ENCODE assay signal across 14 cellular contexts in genomic region chr12:94151577-94151976, GRCh38. TPM values are rescaled to one million over a fixed set of nuclear protein-coding genes. Genes with fewer than 3 reads are reported as not detected.
DNase-seq lines count a peak whose midpoint lies in the region; ATAC-seq, FAIRE-seq and TF ChIP-seq lines count a peak whose summit lies in the region.
"Had no signal": no experiment of that assay in that cellular context is flagged by ENCODE, and none has a peak within 500 bp of the region (broad histone marks: within the 10 kb centered on the region; RNA-seq: fewer than 3 reads in every experiment).

No MANE protein-coding gene starts in this region.

- H3K27ac Mint-ChIP-seq in natural killer cell: no peak overlapping the region

- in situ Hi-C loops in GM12878 (cut with MboI): no loop called here
- in situ Hi-C loops in KBM-7 (cut with MboI; ENCODE audit: low pct_unique_long_range_greater_than_20kb, low sequenced_read_pairs): no loop called here

- peaks cover 13% of the 10 kb centered on the region for H3K4me1 ChIP-seq in GM12878 (ENCODE audit: control insufficient read depth, insufficient read depth, low read length)

- peaks cover 77% of the 10 kb centered on the region for H3K79me2 ChIP-seq in GM12878 (ENCODE audit: control insufficient read depth, insufficient read depth, low read length)

- H3K4me3 ChIP-seq in GM12878: peak overlapping the region; percentile 91
- H3K4me3 ChIP-seq: K562, thyroid gland had no signal

- no peaks in the 10 kb centered on the region for H3K27me3 Mint-ChIP-seq in natural killer cell (ENCODE audit: low read depth in 2 of 2)

- 0 out of 3 replicates have a peak, but pooled peaks have one; percentile 5 for ATAC-seq in GM12878
- no peak for ATAC-seq in natural killer cell
- ATAC-seq: K562 had no signal

- no peak overlapping the region for H2AFZ ChIP-seq in GM12878 (ENCODE audit: control insufficient read depth, low read depth, low read length)

- no peaks in the 10 kb centered on the region for H3K27me3 ChIP-seq in GM12878 (replicated peaks in 1 of 2; ENCODE audit: control insufficient read depth in 2 of 2, insufficient read depth in 2 of 2, low read length in 1 of 2)
- H3K27me3 ChIP-seq: thyroid gland had no signal

- no peaks in the 10 kb centered on the region for H4K20me1 ChIP-seq in GM12878 (ENCODE audit: control insufficient read depth, insufficient read depth)

- 77% methylated on average over 8 of the region's 8 CpGs for WGBS in GM12878 (ENCODE audit: insufficient coverage, insufficient replicate concordance, low lambda C conversion rate, missing lambda C conversion rate)

- TF ChIP-seq CTCF in GM12878 (IDR thresholded peaks at IDR 0.05 in 2 of 3, conservative IDR thresholded peaks at IDR 0.05 in 1 of 3; ENCODE audit: control insufficient read depth in 2 of 3, extremely low read depth in 1 of 3, insufficient read depth in 1 of 3, low read depth in 3 of 3, low read length in 3 of 3): peak in 1 of 3 experiments; percentile 45; a peak in 2 of 6 replicates
- no peak for TF ChIP-seq CTCF in natural killer cell (IDR thresholded peaks at IDR 0.05)

- H3K36me3 Mint-ChIP-seq in natural killer cell: no peaks in the 10 kb centered on the region

- SMC1A ChIA-PET in GM12878 (lab: Charles Lee; ENCODE audit: uncharacterized antibody, unreplicated experiment): interaction anchor here (0.7 to 21.2 kb wide), 42 partner anchors 9 to 724 kb away, joined by 3 to 367 read pairs (median 5); partner anchors contain the start of gene CEP83

- H3K36me3 ChIP-seq in GM12878 (ENCODE audit: control insufficient read depth in 2 of 2, insufficient read depth in 2 of 2, low read length in 1 of 2): peaks cover 0 to 7% of the 10 kb centered on the region in 2 experiments; a peak in 1 of 4 replicates
- H3K36me3 ChIP-seq: breast epithelium, thyroid gland had no signal

- no peak for TF ChIP-seq EP300 in GM12878 (IDR thresholded peaks at IDR 0.05; ENCODE audit: borderline replicate concordance in 1 of 2, control insufficient read depth in 1 of 2, low read depth in 2 of 2, low read length in 2 of 2)

- no peaks in the 10 kb centered on the region for H3K9me3 Mint-ChIP-seq in natural killer cell

- POLR2A ChIA-PET in GM12878 (lab: Charles Lee): interaction anchor here (0.6 to 6.0 kb wide), 13 partner anchors 17 to 261 kb away, joined by 3 to 51 read pairs (median 4); no protein-coding TSS in a partner anchor

- H3K9me3 ChIP-seq in GM12878 (replicated peaks; ENCODE audit: control insufficient read depth, insufficient read depth, low read length): no peaks in the 10 kb centered on the region
- H3K9me3 ChIP-seq: breast epithelium, thyroid gland had no signal

- FAIRE-seq in GM19239 (lab: Jason Lieb, UNC) (peak; percentile 83), GM12878 (lab: Jason Lieb, UNC) (no peak)
- FAIRE-seq: H1, K562 had no signal

- H3K9ac ChIP-seq in GM12878 (ENCODE audit: control insufficient read depth, insufficient read depth, low read length): peak overlapping the region; percentile 57

- CTCF ChIA-PET in GM12878 (lab: Yijun Ruan, JAX): interaction anchor here (0.9 to 3.2 kb wide), 25 partner anchors 9 to 724 kb away, joined by 3 to 20 read pairs (median 6); no protein-coding TSS in a partner anchor

- RAD21 ChIA-PET in GM12878 (lab: Charles Lee; ENCODE audit: unreplicated experiment): interaction anchor here (0.7 to 6.0 kb wide), 37 partner anchors 10 to 723 kb away, joined by 3 to 113 read pairs (median 5); partner anchors contain the start of gene CEP83

- H3K4me3 Mint-ChIP-seq in natural killer cell: peak overlapping the region; percentile 94

- intact Hi-C loops in GM12878 (cut with micrococcal nuclease; ENCODE audit: unreplicated experiment) (loop anchor here (2.0 kb wide), 2 partner anchors 53 to 77 kb away; no protein-coding TSS in a partner anchor), natural killer cell (cut with micrococcal nuclease) (loop anchor here (10.0 kb wide), 1 partner anchor 113 kb away; no protein-coding TSS in a partner anchor)

- H3K4me2 ChIP-seq in GM12878 (ENCODE audit: control insufficient read depth, insufficient read depth): peak overlapping the region; percentile 68

- peaks cover 23 to 52% of the 10 kb centered on the region in 2 donors for H3K4me1 Mint-ChIP-seq in natural killer cell

- H3K27ac ChIP-seq in GM12878 (ENCODE audit: control insufficient read depth, insufficient read depth): no peak overlapping the region
- H3K27ac ChIP-seq: breast epithelium, thyroid gland had no signal

- no peak for TF ChIP-seq POLR2A in GM12878 (IDR thresholded peaks at IDR 0.05; ENCODE audit: low read depth, low read length)

- BruUV-seq in GM12878 (replicated peaks; lab: Mats Ljungman, UMichigan): TSS peak; percentile 22

- TF ChIP-seq RAD21 in GM12878 (IDR thresholded peaks at IDR 0.05; ENCODE audit: insufficient read depth, low read depth, low read length): no peak

- peak; percentile 51 for DNase-seq in COLO668 (lab: John Stamatoyannopoulos, UW; ENCODE audit: unreplicated experiment)
- no peak for DNase-seq in GM19239 (ENCODE audit: insufficient read length, low spot score)
- DNase-seq in GM12878 (ENCODE audit: low read depth, low spot score): no peak
- no peak for DNase-seq in natural killer cell
- no peak for DNase-seq in HCEC 1CT
- no peak for DNase-seq in AG20443 (ENCODE audit: low spot score)
- no peak for DNase-seq in NCI-H146 treated with DMSO at 0.1 percent for 48 hours (lab: John Stamatoyannopoulos, UW; ENCODE audit: unreplicated experiment)
- DNase-seq in KBM-7: no peak
- DNase-seq: EL, occipital lobe, thyroid gland had no signal

TF ChIP-seq in GM12878, 131 proteins besides CTCF, POLR2A, EP300 and RAD21:
- TF ChIP-seq SMAD1 (IDR thresholded peaks at IDR 0.05; ENCODE audit: low read depth, partially characterized antibody) (no peak), SIX5 (IDR thresholded peaks at IDR 0.05; ENCODE audit: low read depth, low read length, severe bottlenecking) (no peak), IKZF1 (conservative IDR thresholded peaks at IDR 0.05) (0 out of 2 replicates have a peak, but pooled peaks have one; percentile 11), MXI1 (IDR thresholded peaks at IDR 0.05; ENCODE audit: low read depth, low read length) (peak; percentile 66), RELB (IDR thresholded peaks at IDR 0.05; ENCODE audit: low read depth) (no peak), SIN3A (IDR thresholded peaks at IDR 0.05; ENCODE audit: low read depth, low read length) (peak; percentile 89), HDGF (IDR thresholded peaks at IDR 0.05) (0 out of 2 replicates have a peak, but pooled peaks have one; percentile 15), KAT2A (conservative IDR thresholded peaks at IDR 0.05; ENCODE audit: control insufficient read depth, low read depth, low read length) (no peak), YY1 (IDR thresholded peaks at IDR 0.05; ENCODE audit: low read depth, low read length) (0 out of 2 replicates have a peak, but pooled peaks have one; percentile 2), MYC (IDR thresholded peaks at IDR 0.05; ENCODE audit: insufficient read depth, insufficient read length, insufficient replicate concordance, low read length, severe bottlenecking) (no peak), SMC3 (IDR thresholded peaks at IDR 0.05; ENCODE audit: borderline replicate concordance, low read length) (0 out of 2 replicates have a peak, but pooled peaks have one; percentile 12), CREM (IDR thresholded peaks at IDR 0.05; ENCODE audit: low read depth) (no peak)
- TF ChIP-seq, protein P1, sequence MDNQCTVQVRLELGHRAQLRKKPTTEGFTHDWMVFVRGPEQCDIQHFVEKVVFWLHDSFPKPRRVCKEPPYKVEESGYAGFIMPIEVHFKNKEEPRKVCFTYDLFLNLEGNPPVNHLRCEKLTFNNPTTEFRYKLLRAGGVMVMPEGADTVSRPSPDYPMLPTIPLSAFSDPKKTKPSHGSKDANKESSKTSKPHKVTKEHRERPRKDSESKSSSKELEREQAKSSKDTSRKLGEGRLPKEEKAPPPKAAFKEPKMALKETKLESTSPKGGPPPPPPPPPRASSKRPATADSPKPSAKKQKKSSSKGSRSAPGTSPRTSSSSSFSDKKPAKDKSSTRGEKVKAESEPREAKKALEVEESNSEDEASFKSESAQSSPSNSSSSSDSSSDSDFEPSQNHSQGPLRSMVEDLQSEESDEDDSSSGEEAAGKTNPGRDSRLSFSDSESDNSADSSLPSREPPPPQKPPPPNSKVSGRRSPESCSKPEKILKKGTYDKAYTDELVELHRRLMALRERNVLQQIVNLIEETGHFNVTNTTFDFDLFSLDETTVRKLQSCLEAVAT (IDR thresholded peaks at IDR 0.05): peak; percentile 63

RNA-seq across cellular contexts. Expression of gene PLXNC1, which starts 3.2 kb away (rescaled TPM):
- 343 and 360 TPM in 2 replicates for total RNA-seq in GM12878 (2013; cell fraction: nucleolus; rRNA removed)
- 29.4 and 31.9 TPM in 2 replicates for total RNA-seq in GM12878 (2014; rRNA removed)
- 34.6 and 34.8 TPM in 2 replicates for total RNA-seq in GM12878 (2014; rRNA removed; fragmentation: Illumina TruSeq; extraction: Trizol)
- 35.2 and 36.4 TPM in 2 replicates for total RNA-seq in GM12878 (2021)
- 10.7 TPM for polyA plus RNA-seq in GM12878 (2011; ENCODE audit: low read depth)
- 41.2 and 47.8 TPM in 2 replicates for polyA plus RNA-seq in GM12878 (2011; rRNA removed)
- 20.9 and 21.4 TPM in 2 replicates for polyA plus RNA-seq in GM12878 (2011; cell fraction: cytosol; rRNA removed)
- polyA plus RNA-seq in GM12878 (2011; cell fraction: nucleus; rRNA removed): 52.1 and 55.5 TPM in 2 replicates
- 13.0 and 18.3 TPM in 2 replicates for polyA plus RNA-seq in GM12878 (2012)
- 29.5 and 33.2 TPM in 2 replicates for polyA plus RNA-seq in GM12878 (2014; fragmentation: Illumina TruSeq; extraction: Trizol)
- 1 to 10 TPM; 5.2 to 6.6 TPM for polyA plus RNA-seq in GM12878 (2014; fragmentation: Nextera tagmentation; extraction: Ambion mirVana)
- polyA plus RNA-seq in GM12878 (2014; rRNA removed): 17.8 and 19.8 TPM in 2 replicates
- polyA plus RNA-seq in GM12878 (2016; fragmentation: Nextera tagmentation; extraction: Ambion mirVana): 1 to 10 TPM; 6.3 to 8.6 TPM
- polyA minus RNA-seq in GM12878 (2011; rRNA and poly(A)+ RNA removed): 101 and 119 TPM in 2 replicates
- 21.5 and 24.2 TPM in 2 replicates for polyA minus RNA-seq in GM12878 (2011; cell fraction: cytosol; rRNA and poly(A)+ RNA removed)
- 88.5 and 139 TPM in 2 replicates for polyA minus RNA-seq in GM12878 (2011; cell fraction: nucleus; rRNA and poly(A)+ RNA removed)
- 10 to 100 TPM; 22.0 to 30.7 (median 26.5) TPM for total RNA-seq in natural killer cell
